In the genomic region with DNA sequence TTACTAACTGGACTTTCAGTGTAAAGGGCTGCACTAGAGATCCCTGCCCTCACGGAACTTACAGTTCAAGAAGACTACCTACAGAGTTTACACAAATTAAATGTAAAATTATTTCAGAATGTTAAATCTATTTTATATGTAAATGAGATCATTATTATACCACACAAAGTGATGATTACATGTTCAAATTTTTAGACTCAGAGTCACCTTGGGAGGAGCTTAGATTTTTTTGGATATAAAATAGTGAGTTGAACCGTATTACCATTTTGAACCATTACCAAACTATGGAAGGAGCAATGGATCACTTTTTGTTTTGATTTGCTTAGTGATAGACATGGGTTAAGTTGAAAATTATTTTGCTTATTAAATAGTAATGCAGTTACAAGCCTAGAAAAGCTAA, we compare ENCODE assay signal across 1 cellular context.
TF ChIP-seq lines count a peak whose summit lies in the region.

No MANE protein-coding gene starts in this region.

TF ChIP-seq in H1, 55 proteins besides CTCF, POLR2A, EP300 and RAD21 (continued from another document):
- TF ChIP-seq TCF12 (IDR thresholded peaks at IDR 0.05; ENCODE audit: low read depth, low read length) = no peak
- no peak for TF ChIP-seq JUND (IDR thresholded peaks at IDR 0.05; ENCODE audit: low read length)
- TF ChIP-seq CHD1 (IDR thresholded peaks at IDR 0.05; ENCODE audit: low read depth, low read length) = no peak
- no peak for TF ChIP-seq YY1 (IDR thresholded peaks at IDR 0.05; ENCODE audit: low read depth, low read length)
- TF ChIP-seq POU5F1 (IDR thresholded peaks at IDR 0.05; ENCODE audit: low read depth, low read length) = no peak
- no peak for TF ChIP-seq MAFK (IDR thresholded peaks at IDR 0.05; ENCODE audit: low read depth, low read length)
- TF ChIP-seq ASH2L (IDR thresholded peaks at IDR 0.05; ENCODE audit: low read length) = no peak
